Comparison of ENCODE assay signal across 23 cellular contexts in genomic region chr16:57562066-57562465, GRCh38. TPM values are rescaled to one million over a fixed set of nuclear protein-coding genes. Genes with fewer than 3 reads are reported as not detected.
"Had no signal": no experiment of that assay in that cellular context is flagged by ENCODE, and none has a peak within 500 bp of the region (broad histone marks: within the 10 kb centered on the region; RNA-seq: fewer than 3 reads in every experiment).

No MANE protein-coding gene starts in this region.

- H3K4me3 Mint-ChIP-seq: activated CD4-positive, alpha-beta memory T cell treated with anti-CD3 and anti-CD28 coated beads for 36 hours; activated CD4-positive, alpha-beta T cell treated with anti-CD3 and anti-CD28 coated beads, Interleukin-2, amount 10 ng/mL, durations not matched to agents 24 days and 14 days; activated naive CD8-positive, alpha-beta T cell treated with anti-CD3 and anti-CD28 coated beads for 36 hours; naive thymus-derived CD4-positive, alpha-beta T cell; stimulated activated naive CD8-positive, alpha-beta T cell treated with anti-CD3 and anti-CD28 coated beads, Interleukin-15, amount 100 ng/mL, for 72 hours had no signal

- ATAC-seq: body of pancreas; gastrocnemius medialis; naive thymus-derived CD4-positive, alpha-beta T cell; stimulated activated naive CD8-positive, alpha-beta T cell treated with anti-CD3 and anti-CD28 coated beads, Interleukin-15, amount 100 ng/mL, for 72 hours had no signal

- DNase-seq: activated CD4-positive, alpha-beta memory T cell treated with anti-CD3 and anti-CD28 coated beads for 36 hours; activated CD4-positive, alpha-beta T cell treated with anti-CD3 and anti-CD28 coated beads, Interleukin-2, amount 10 ng/mL, durations not matched to agents 24 days and 14 days; activated CD4-positive, CD25-positive, alpha-beta regulatory T cell treated with anti-CD3 and anti-CD28 coated beads, Interleukin-2, amount 50 U/mL, for 72 hours; activated effector memory CD4-positive, alpha-beta T cell treated with Interleukin-2 at 50 U/mL for 16 hours; activated naive CD4-positive, alpha-beta T cell treated with Interleukin-2 at 50 U/mL for 16 hours; activated naive CD8-positive, alpha-beta T cell treated with anti-CD3 and anti-CD28 coated beads for 36 hours; adrenal gland; body of pancreas; dermis blood vessel endothelial cell; effector CD4-positive, alpha-beta T cell; gastrocnemius medialis; glutamatergic neuron; midbrain; naive thymus-derived CD4-positive, alpha-beta T cell; right lobe of liver; stimulated activated CD4-positive, alpha-beta T cell treated with anti-CD3 and anti-CD28 coated beads, Interleukin-4, amount 100 ng/mL, for 1 hour; stimulated activated naive CD8-positive, alpha-beta T cell treated with anti-CD3 and anti-CD28 coated beads, Interleukin-15, amount 100 ng/mL, for 72 hours; substantia nigra; T-helper 2 cell; upper lobe of left lung had no signal

- H3K27ac Mint-ChIP-seq: activated CD4-positive, alpha-beta memory T cell treated with anti-CD3 and anti-CD28 coated beads for 36 hours; activated CD4-positive, alpha-beta T cell treated with anti-CD3 and anti-CD28 coated beads, Interleukin-2, amount 10 ng/mL, durations not matched to agents 24 days and 14 days; activated naive CD8-positive, alpha-beta T cell treated with anti-CD3 and anti-CD28 coated beads for 36 hours; naive thymus-derived CD4-positive, alpha-beta T cell had no signal

- H3K4me1 Mint-ChIP-seq: activated CD4-positive, alpha-beta T cell treated with anti-CD3 and anti-CD28 coated beads, Interleukin-2, amount 10 ng/mL, durations not matched to agents 24 days and 14 days had no signal

- H3K9me3 ChIP-seq: adrenal gland, gastrocnemius medialis, right lobe of liver, vagina had no signal

- H3K27me3 Mint-ChIP-seq: activated CD4-positive, alpha-beta memory T cell treated with anti-CD3 and anti-CD28 coated beads for 36 hours; activated CD4-positive, alpha-beta T cell treated with anti-CD3 and anti-CD28 coated beads, Interleukin-2, amount 10 ng/mL, durations not matched to agents 24 days and 14 days; activated naive CD8-positive, alpha-beta T cell treated with anti-CD3 and anti-CD28 coated beads for 36 hours; stimulated activated naive CD8-positive, alpha-beta T cell treated with anti-CD3 and anti-CD28 coated beads, Interleukin-15, amount 100 ng/mL, for 72 hours had no signal

RNA-seq across cellular contexts. Expression of gene ADGRG5, which starts 19.6 kb away (rescaled TPM):
- total RNA-seq: dermis blood vessel endothelial cell, gastrocnemius medialis, osteoblast, skeletal muscle tissue had no signal
